14 cellular contexts compared by ENCODE assay signal in genomic region chr6:82738773-82739172, GRCh38.
"Had no signal": no experiment of that assay in that cellular context is flagged by ENCODE, and none has a peak within 500 bp of the region (broad histone marks: within the 10 kb centered on the region; RNA-seq: fewer than 3 reads in every experiment).

No MANE protein-coding gene starts in this region.

- H3K27ac ChIP-seq: esophagus squamous epithelium, left lung, upper lobe of right lung had no signal

- DNase-seq: activated CD4-positive, alpha-beta memory T cell treated with anti-CD3 and anti-CD28 coated beads for 36 hours; activated CD4-positive, alpha-beta T cell treated with anti-CD3 and anti-CD28 coated beads for 1 hour; activated gamma-delta T cell; activated T-cell treated with anti-CD3 and anti-CD28 coated beads, Interleukin-2, amount 50 U/mL, for 48 hours; aorta; dorsolateral prefrontal cortex; esophagus squamous epithelium; foreskin melanocyte; head of caudate nucleus; left lung; retina; stimulated activated CD4-positive, alpha-beta T cell treated with anti-CD3 and anti-CD28 coated beads, Interleukin-15, amount 100 ng/mL, for 24 hours; stimulated activated CD4-positive, alpha-beta T cell treated with anti-CD3 and anti-CD28 coated beads, Interleukin-4, amount 100 ng/mL, for 24 hours; upper lobe of right lung had no signal

- H3K9me3 ChIP-seq: esophagus squamous epithelium, left lung, upper lobe of right lung had no signal

- H3K27me3 ChIP-seq: dorsolateral prefrontal cortex, esophagus squamous epithelium, left lung, upper lobe of right lung had no signal

- H3K4me1 ChIP-seq: esophagus squamous epithelium, left lung, upper lobe of right lung had no signal

- H3K36me3 ChIP-seq: esophagus squamous epithelium, left lung, upper lobe of right lung had no signal

- H3K4me3 ChIP-seq: dorsolateral prefrontal cortex, esophagus squamous epithelium, left lung, upper lobe of right lung had no signal

- ATAC-seq: left lung, upper lobe of right lung had no signal
